1 cellular context compared by ENCODE assay signal in genomic region chr2:24907106-24907505, GRCh38.
TF ChIP-seq lines count a peak whose summit lies in the region.

No MANE protein-coding gene starts in this region.

TF ChIP-seq in WTC11, 78 proteins besides CTCF, POLR2A, EP300 and RAD21 (continued from another document):
- no peak for TF ChIP-seq RORB (CRISPR knock-in tag; IDR thresholded peaks at IDR 0.05)
- TF ChIP-seq, protein P1, sequence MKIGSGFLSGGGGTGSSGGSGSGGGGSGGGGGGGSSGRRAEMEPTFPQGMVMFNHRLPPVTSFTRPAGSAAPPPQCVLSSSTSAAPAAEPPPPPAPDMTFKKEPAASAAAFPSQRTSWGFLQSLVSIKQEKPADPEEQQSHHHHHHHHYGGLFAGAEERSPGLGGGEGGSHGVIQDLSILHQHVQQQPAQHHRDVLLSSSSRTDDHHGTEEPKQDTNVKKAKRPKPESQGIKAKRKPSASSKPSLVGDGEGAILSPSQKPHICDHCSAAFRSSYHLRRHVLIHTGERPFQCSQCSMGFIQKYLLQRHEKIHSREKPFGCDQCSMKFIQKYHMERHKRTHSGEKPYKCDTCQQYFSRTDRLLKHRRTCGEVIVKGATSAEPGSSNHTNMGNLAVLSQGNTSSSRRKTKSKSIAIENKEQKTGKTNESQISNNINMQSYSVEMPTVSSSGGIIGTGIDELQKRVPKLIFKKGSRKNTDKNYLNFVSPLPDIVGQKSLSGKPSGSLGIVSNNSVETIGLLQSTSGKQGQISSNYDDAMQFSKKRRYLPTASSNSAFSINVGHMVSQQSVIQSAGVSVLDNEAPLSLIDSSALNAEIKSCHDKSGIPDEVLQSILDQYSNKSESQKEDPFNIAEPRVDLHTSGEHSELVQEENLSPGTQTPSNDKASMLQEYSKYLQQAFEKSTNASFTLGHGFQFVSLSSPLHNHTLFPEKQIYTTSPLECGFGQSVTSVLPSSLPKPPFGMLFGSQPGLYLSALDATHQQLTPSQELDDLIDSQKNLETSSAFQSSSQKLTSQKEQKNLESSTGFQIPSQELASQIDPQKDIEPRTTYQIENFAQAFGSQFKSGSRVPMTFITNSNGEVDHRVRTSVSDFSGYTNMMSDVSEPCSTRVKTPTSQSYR (CRISPR knock-in tag; IDR thresholded peaks at IDR 0.05) = no peak
- TF ChIP-seq, protein P2, sequence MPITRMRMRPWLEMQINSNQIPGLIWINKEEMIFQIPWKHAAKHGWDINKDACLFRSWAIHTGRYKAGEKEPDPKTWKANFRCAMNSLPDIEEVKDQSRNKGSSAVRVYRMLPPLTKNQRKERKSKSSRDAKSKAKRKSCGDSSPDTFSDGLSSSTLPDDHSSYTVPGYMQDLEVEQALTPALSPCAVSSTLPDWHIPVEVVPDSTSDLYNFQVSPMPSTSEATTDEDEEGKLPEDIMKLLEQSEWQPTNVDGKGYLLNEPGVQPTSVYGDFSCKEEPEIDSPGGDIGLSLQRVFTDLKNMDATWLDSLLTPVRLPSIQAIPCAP (CRISPR knock-in tag; IDR thresholded peaks at IDR 0.05) = no peak
- TF ChIP-seq NFATC4 (CRISPR knock-in tag; IDR thresholded peaks at IDR 0.05) = no peak
- TF ChIP-seq NR2C2 (CRISPR knock-in tag; IDR thresholded peaks at IDR 0.05) = no peak
- TF ChIP-seq ZBTB21 (CRISPR knock-in tag; IDR thresholded peaks at IDR 0.05; ENCODE audit: borderline replicate concordance) = no peak
- no peak for TF ChIP-seq TP53 (CRISPR knock-in tag; IDR thresholded peaks at IDR 0.05)
- TF ChIP-seq CREM (CRISPR knock-in tag; IDR thresholded peaks at IDR 0.05) = no peak
- no peak for TF ChIP-seq OVOL2 (CRISPR knock-in tag; IDR thresholded peaks at IDR 0.05; ENCODE audit: borderline replicate concordance)
- TF ChIP-seq GABPB1 (CRISPR knock-in tag; IDR thresholded peaks at IDR 0.05) = no peak
- TF ChIP-seq, protein P3, sequence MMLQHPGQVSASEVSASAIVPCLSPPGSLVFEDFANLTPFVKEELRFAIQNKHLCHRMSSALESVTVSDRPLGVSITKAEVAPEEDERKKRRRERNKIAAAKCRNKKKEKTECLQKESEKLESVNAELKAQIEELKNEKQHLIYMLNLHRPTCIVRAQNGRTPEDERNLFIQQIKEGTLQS (CRISPR knock-in tag; conservative IDR thresholded peaks at IDR 0.05) = no peak
